ENCODE assay signal across 7 cellular contexts in genomic region chr17:82696916-82697807, GRCh38. TPM values are rescaled to one million over a fixed set of nuclear protein-coding genes. Genes with fewer than 3 reads are reported as not detected.
DNase-seq lines count a peak whose midpoint lies in the region; ATAC-seq, FAIRE-seq and TF ChIP-seq lines count a peak whose summit lies in the region.
"Had no signal": no experiment of that assay in that cellular context is flagged by ENCODE, and none has a peak within 500 bp of the region (broad histone marks: within the 10 kb centered on the region; RNA-seq: fewer than 3 reads in every experiment).

No MANE protein-coding gene starts in this region.

- H3K4me3 ChIP-seq in A549 (peak overlapping the region; percentile 60), SJCRH30 (peak overlapping the region; percentile 71), iPS-18c (ENCODE audit: insufficient read depth, low read depth, low read length) (peak overlapping the region; percentile 53), transverse colon (peak overlapping the region; percentile 63 to 95 (median 76))

- ATAC-seq in A549 (no peak), GM21367 (IDR thresholded peaks at IDR 0.05; ENCODE audit: unreplicated experiment) (no peak), GM21515 (IDR thresholded peaks at IDR 0.05; ENCODE audit: unreplicated experiment) (no peak)

- DNase-seq in A549 (ENCODE audit: low read depth in 1 of 2, low spot score in 1 of 2) (no peak), SJCRH30 (no peak), transverse colon (no peak)

- POLR2A ChIA-PET in A549 (lab: Yijun Ruan, JAX) = no interaction called here

- H3K4me2 ChIP-seq in A549 = peak overlapping the region; percentile 98

- no peak for TF ChIP-seq RAD21 in A549 (conservative IDR thresholded peaks at IDR 0.05 in 1 of 2, IDR thresholded peaks at IDR 0.05 in 1 of 2)

- TF ChIP-seq CTCF in A549 (IDR thresholded peaks at IDR 0.05) = no peak
- no peak for TF ChIP-seq CTCF in transverse colon (IDR thresholded peaks at IDR 0.05)

- in situ Hi-C loops in transverse colon (cut with MboI; ENCODE audit: low pct_ligation_motif_present in 1 of 4, low pct_unique_long_range_greater_than_20kb in 1 of 4, low sequenced_read_pairs in 3 of 4) = no loop called here

- CTCF ChIA-PET in A549 (lab: Yijun Ruan, JAX) = interaction anchor here (0.7 to 3.1 kb wide), 8 partner anchors 9 to 69 kb away, joined by 3 to 16 read pairs (median 8); no protein-coding TSS in a partner anchor

- no peak for FAIRE-seq in A549 (lab: Jason Lieb, UNC)
- FAIRE-seq: GM18507 had no signal

- no peaks in the 10 kb centered on the region for H3K36me3 ChIP-seq in SJCRH30
- no peaks in the 10 kb centered on the region for H3K36me3 ChIP-seq in transverse colon

- H3K9me3 ChIP-seq in A549 (peaks cover 23% of the 10 kb centered on the region), SJCRH30 (replicated peaks) (peaks cover 6% of the 10 kb centered on the region), iPS-18c (ENCODE audit: control insufficient read depth, insufficient read depth, low read length) (no peaks in the 10 kb centered on the region), transverse colon (peaks cover 0 to 6% of the 10 kb centered on the region in 2 donors)

- H3K27me3 ChIP-seq in SJCRH30 = no peaks in the 10 kb centered on the region
- no peaks in the 10 kb centered on the region for H3K27me3 ChIP-seq in transverse colon

- intact Hi-C loops in transverse colon (cut with DNase I; ENCODE audit: low total_unique reads) = no loop called here

- 79% methylated on average over 45 of the region's 48 CpGs for WGBS in A549 (ENCODE audit: missing lambda C conversion rate)
- 30 to 32% methylated on average over 2 to 48 of the region's 48 CpGs for WGBS in transverse colon (ENCODE audit: low coverage in 1 of 2), 2 donors

- no peak for TF ChIP-seq POLR2A in A549 (IDR thresholded peaks at IDR 0.05; ENCODE audit: low read length)
- TF ChIP-seq POLR2A in transverse colon (IDR thresholded peaks at IDR 0.05) = no peak

- peak overlapping the region; percentile 47 to 83; a peak in 4 of 6 replicates for H3K27ac ChIP-seq in A549
- H3K27ac ChIP-seq in SJCRH30 = no peak overlapping the region
- H3K27ac ChIP-seq in transverse colon = peak overlapping the region in 3 of 4 donors; percentile 72 to 89 (median 84)

- H3K4me1 ChIP-seq in A549 = peaks cover 14% of the 10 kb centered on the region; the same call in 2 of the 3 replicates
- H3K4me1 ChIP-seq in SJCRH30 = peaks cover 2% of the 10 kb centered on the region; the same call in 1 of the 2 replicates
- peaks cover 10 to 29% (median 26%) of the 10 kb centered on the region in 4 donors for H3K4me1 ChIP-seq in transverse colon

- TF ChIP-seq EP300 in A549 (IDR thresholded peaks at IDR 0.05) (no peak), transverse colon (IDR thresholded peaks at IDR 0.05; ENCODE audit: low read depth) (no peak)

TF ChIP-seq in A549, 52 proteins besides CTCF, POLR2A, EP300 and RAD21:
- TF ChIP-seq RFX5 (IDR thresholded peaks at IDR 0.05) (no peak), RARB (CRISPR knock-in tag; IDR thresholded peaks at IDR 0.05) (no peak), HES2 (IDR thresholded peaks at IDR 0.05) (no peak), FOXS1 (CRISPR knock-in tag; IDR thresholded peaks at IDR 0.05) (no peak), EHMT2 (IDR thresholded peaks at IDR 0.05; ENCODE audit: low read depth) (no peak), JUN (IDR thresholded peaks at IDR 0.05) (no peak), KDM1A (IDR thresholded peaks at IDR 0.05; ENCODE audit: low read depth) (no peak), CBX8 (IDR thresholded peaks at IDR 0.05) (no peak), SREBF2 (IDR thresholded peaks at IDR 0.05) (no peak), PHF8 (IDR thresholded peaks at IDR 0.05; ENCODE audit: borderline replicate concordance, low read depth) (no peak), ESRRA (IDR thresholded peaks at IDR 0.05; ENCODE audit: borderline replicate concordance, low read length) (no peak), CEBPB (IDR thresholded peaks at IDR 0.05) (no peak), KDM5A (IDR thresholded peaks at IDR 0.05) (no peak), HOXA7 (CRISPR knock-in tag; IDR thresholded peaks at IDR 0.05) (no peak)

RNA-seq across cellular contexts. Expression of gene RAB40B, which starts 1.3 kb away (rescaled TPM):
- polyA plus RNA-seq in A549 (2011; rRNA removed) (5.6 and 5.8 TPM in 2 replicates), A549 (2017; fragmentation: RNase III; extraction: RNeasy Plus Mini Kit Qiagen cat#74134 plus additional on column Dnase treatment) (6.1 to 9.9 TPM (median 9.4 TPM) in 3 replicates)
- polyA plus RNA-seq in A549 (2012; cell fraction: cytosol; rRNA removed) = 16.0 and 21.6 TPM in 2 replicates
- 20.0 and 20.9 TPM in 2 replicates for polyA plus RNA-seq in A549 (2012; cell fraction: nucleus; rRNA removed)
- 1.7 and 2.5 TPM in 2 replicates for polyA minus RNA-seq in A549 (2011; rRNA and poly(A)+ RNA removed)
- 14.6 and 17.2 TPM in 2 replicates for total RNA-seq in SJCRH30 (2014; rRNA removed; shearing (Covaris generic))
- 10 to 100 TPM; 26.5 to 83.0 (median 59.6) TPM for total RNA-seq in transverse colon

RNA-seq across cellular contexts. Expression of gene FN3KRP, which starts 19.3 kb away (rescaled TPM):
- 41.1 and 41.7 TPM in 2 replicates for polyA plus RNA-seq in A549 (2011; rRNA removed)
- 56.0 and 57.0 TPM in 2 replicates for polyA plus RNA-seq in A549 (2012; cell fraction: cytosol; rRNA removed)
- 45.7 and 54.9 TPM in 2 replicates for polyA plus RNA-seq in A549 (2012; cell fraction: nucleus; rRNA removed)
- polyA plus RNA-seq in A549 (2017; fragmentation: RNase III; extraction: RNeasy Plus Mini Kit Qiagen cat#74134 plus additional on column Dnase treatment) = 60.2 to 62.8 TPM (median 62.4 TPM) in 3 replicates
- 24.6 and 24.9 TPM in 2 replicates for polyA minus RNA-seq in A549 (2011; rRNA and poly(A)+ RNA removed)
- total RNA-seq in SJCRH30 (2014; rRNA removed; shearing (Covaris generic)) = 58.0 and 60.9 TPM in 2 replicates
- 10 to 100 TPM; 16.3 to 39.6 (median 26.8) TPM for total RNA-seq in transverse colon

RNA-seq across cellular contexts. Expression of gene FN3K, which starts 38.3 kb away (rescaled TPM):
- polyA plus RNA-seq in A549 (2011; rRNA removed) = 1.3 and 1.7 TPM in 2 replicates
- polyA plus RNA-seq in A549 (2012; cell fraction: cytosol; rRNA removed) = 3.8 and 4.7 TPM in 2 replicates
- polyA plus RNA-seq in A549 (2012; cell fraction: nucleus; rRNA removed) = 6.9 and 7.5 TPM in 2 replicates
- 7.7 to 13.2 TPM (median 11.9 TPM) in 3 replicates for polyA plus RNA-seq in A549 (2017; fragmentation: RNase III; extraction: RNeasy Plus Mini Kit Qiagen cat#74134 plus additional on column Dnase treatment)
- polyA minus RNA-seq in A549 (2011; rRNA and poly(A)+ RNA removed) = 2.8 and 3.6 TPM in 2 replicates
- 0.79 and 2.1 TPM in 2 replicates for total RNA-seq in SJCRH30 (2014; rRNA removed; shearing (Covaris generic))
- 10 to 100 TPM; 11.2 to 33.0 (median 26.2) TPM for total RNA-seq in transverse colon

RNA-seq across cellular contexts. Expression of gene WDR45B, which starts 48.9 kb away (rescaled TPM):
- polyA plus RNA-seq in A549 (2011; rRNA removed) (124 and 138 TPM in 2 replicates), A549 (2017; fragmentation: RNase III; extraction: RNeasy Plus Mini Kit Qiagen cat#74134 plus additional on column Dnase treatment) (88.2 to 94.0 TPM (median 89.6 TPM) in 3 replicates)
- 98.5 and 120 TPM in 2 replicates for polyA plus RNA-seq in A549 (2012; cell fraction: cytosol; rRNA removed)
- 88.3 and 111 TPM in 2 replicates for polyA plus RNA-seq in A549 (2012; cell fraction: nucleus; rRNA removed)
- polyA minus RNA-seq in A549 (2011; rRNA and poly(A)+ RNA removed) = 69.5 and 82.7 TPM in 2 replicates
- total RNA-seq in SJCRH30 (2014; rRNA removed; shearing (Covaris generic)) = 167 and 171 TPM in 2 replicates
- 100 to 1,000 TPM in 1 of 4 donors, 10 to 100 TPM in 3; 68.1 to 108 (median 83.6) TPM for total RNA-seq in transverse colon

RNA-seq across cellular contexts. Expression of gene TBCD, which starts 54.7 kb away (rescaled TPM):
- 33.5 and 44.7 TPM in 2 replicates for polyA plus RNA-seq in A549 (2011; rRNA removed)
- polyA plus RNA-seq in A549 (2012; cell fraction: cytosol; rRNA removed) = 104 and 105 TPM in 2 replicates
- 337 and 389 TPM in 2 replicates for polyA plus RNA-seq in A549 (2012; cell fraction: nucleus; rRNA removed)
- 47.4 to 51.6 TPM (median 49.1 TPM) in 3 replicates for polyA plus RNA-seq in A549 (2017; fragmentation: RNase III; extraction: RNeasy Plus Mini Kit Qiagen cat#74134 plus additional on column Dnase treatment)
- polyA minus RNA-seq in A549 (2011; rRNA and poly(A)+ RNA removed) = 63.6 and 73.0 TPM in 2 replicates
- total RNA-seq in SJCRH30 (2014; rRNA removed; shearing (Covaris generic)) = 172 and 181 TPM in 2 replicates
- total RNA-seq in transverse colon = 100 to 1,000 TPM in 1 of 4 donors, 10 to 100 TPM in 3; 38.6 to 104 (median 39.8) TPM
